Comparison of ENCODE assay signal across 31 cellular contexts in genomic region chr4:115470763-115471162, GRCh38.
"Had no signal": no experiment of that assay in that cellular context is flagged by ENCODE, and none has a peak within 500 bp of the region (broad histone marks: within the 10 kb centered on the region; RNA-seq: fewer than 3 reads in every experiment).

No MANE protein-coding gene starts in this region.

- H3K4me3 ChIP-seq: esophagus squamous epithelium had no signal

- H3K4me1 ChIP-seq: esophagus squamous epithelium had no signal

- H3K27ac ChIP-seq: brain microvascular endothelial cell, epithelial cell of prostate, esophagus squamous epithelium, WERI-Rb-1 had no signal

- H3K36me3 ChIP-seq: brain microvascular endothelial cell, esophagus squamous epithelium, WERI-Rb-1 had no signal

- DNase-seq: activated B cell treated with CpG ODN at 0.5 μM for 24 hours; activated CD4-positive, alpha-beta T cell treated with anti-CD3 and anti-CD28 coated beads for 48 hours; activated CD4-positive, alpha-beta T cell treated with anti-CD3 and anti-CD28 coated beads, Interleukin-2, amount 50 U/mL, for 1 hour; activated CD4-positive, alpha-beta T cell treated with anti-CD3 and anti-CD28 coated beads, Interleukin-2, amount 50 U/mL, for 48 hours; activated CD8-positive, alpha-beta memory T cell treated with anti-CD3 and anti-CD28 coated beads for 24 hours; activated CD8-positive, alpha-beta T cell treated with anti-CD3 and anti-CD28 coated beads for 36 hours; activated effector memory CD4-positive, alpha-beta T cell treated with Interleukin-2 at 50 U/mL for 16 hours; activated gamma-delta T cell treated with Interleukin-2 at 50 U/mL for 16 hours; activated naive CD4-positive, alpha-beta T cell treated with anti-CD3 and anti-CD28 coated beads, Interleukin-2, amount 50 U/mL, for 16 hours; activated naive CD4-positive, alpha-beta T cell treated with Interleukin-2 at 50 U/mL for 16 hours; activated T-cell treated with anti-CD3 and anti-CD28 coated beads, Interleukin-2, amount 50 U/mL, for 4 hours; amniotic stem cell; anterior cingulate cortex; brain microvascular endothelial cell; cortex of kidney; dermis blood vessel endothelial cell; effector CD4-positive, alpha-beta T cell; effector memory CD8-positive, alpha-beta T cell; esophagus squamous epithelium; foreskin melanocyte; head of caudate nucleus; T-helper 1 cell; T-helper 17 cell; T1000; WERI-Rb-1 had no signal

- H3K9me3 ChIP-seq: esophagus squamous epithelium had no signal

- FAIRE-seq: astrocyte, bronchial epithelial cell, endothelial cell of umbilical vein had no signal

- H3K27me3 ChIP-seq: brain microvascular endothelial cell, esophagus squamous epithelium had no signal

- ATAC-seq: activated CD4-positive, CD25-positive, alpha-beta regulatory T cell treated with anti-CD3 and anti-CD28 coated beads, Interleukin-2, amount 50 U/mL, for 24 hours; activated CD8-positive, alpha-beta T cell treated with anti-CD3 and anti-CD28 coated beads for 36 hours; activated T-cell treated with anti-CD3 and anti-CD28 coated beads, Interleukin-2, amount 50 U/mL, for 4 hours; activated T-helper 17 cell treated with anti-CD3 and anti-CD28 coated beads, Interleukin-2, amount 50 U/mL, for 72 hours; effector memory CD8-positive, alpha-beta T cell; T-helper 17 cell had no signal
